In the genomic region with DNA sequence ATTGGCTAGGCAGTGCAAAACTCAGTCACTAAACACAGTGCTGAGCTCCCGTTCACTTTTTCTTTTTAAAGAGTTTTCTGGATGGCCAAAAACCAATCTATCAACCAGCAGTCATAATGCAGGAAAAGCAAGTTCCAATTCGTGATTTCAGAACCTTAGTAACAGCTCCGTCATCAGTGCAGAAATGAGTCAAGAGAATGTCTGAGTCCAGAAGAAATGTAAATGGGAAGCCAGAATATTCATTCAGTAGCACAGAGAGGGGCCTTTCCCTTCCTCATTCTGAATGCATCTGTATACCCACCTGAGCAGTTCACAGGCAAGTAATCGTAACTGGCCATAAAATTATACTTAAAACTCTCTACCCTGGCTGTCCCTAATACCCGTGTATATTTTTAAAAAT, we compare ENCODE assay signal across 19 cellular contexts. TPM values are rescaled to one million over a fixed set of nuclear protein-coding genes. Genes with fewer than 3 reads are reported as not detected.
DNase-seq lines count a peak whose midpoint lies in the region; ATAC-seq and TF ChIP-seq lines count a peak whose summit lies in the region.
"Had no signal": no experiment of that assay in that cellular context is flagged by ENCODE, and none has a peak within 500 bp of the region (broad histone marks: within the 10 kb centered on the region; RNA-seq: fewer than 3 reads in every experiment).

No MANE protein-coding gene starts in this region.

- POLR2A ChIA-PET in activated CD8-positive, alpha-beta T cell treated with anti-CD3 and anti-CD28 coated beads for 36 hours (lab: Charles Lee) = interaction anchor here (0.8 to 1.2 kb wide), 2 partner anchors 14 to 19 kb away, joined by 3 read pairs; no protein-coding TSS in a partner anchor
- POLR2A ChIA-PET in activated CD8-positive, alpha-beta T cell treated with anti-CD3 and anti-CD28 coated beads, Interleukin-2, amount 10 ng/mL, durations not matched to agents 7 days and 5 days (lab: Charles Lee) = no interaction called here

- in situ Hi-C loops in ACHN (cut with HindIII; ENCODE audit: low pct_ligation_motif_present, low pct_unique_long_range_greater_than_20kb, low sequenced_read_pairs) = no loop called here

- ATAC-seq in activated CD8-positive, alpha-beta T cell treated with anti-CD3 and anti-CD28 coated beads for 36 hours = peak; percentile 39
- ATAC-seq in activated CD8-positive, alpha-beta T cell treated with anti-CD3 and anti-CD28 coated beads, Interleukin-2, amount 10 ng/mL, durations not matched to agents 7 days and 5 days = no peak
- ATAC-seq in GM21360 (IDR thresholded peaks at IDR 0.05; ENCODE audit: unreplicated experiment) (peak; percentile 77), HG03045 (IDR thresholded peaks at IDR 0.05; ENCODE audit: unreplicated experiment) (peak; percentile 78), esophagus mucosa (peak; percentile 34), GM21381 (IDR thresholded peaks at IDR 0.05; ENCODE audit: unreplicated experiment) (no peak)
- ATAC-seq: A549, K562 had no signal

- no peaks in the 10 kb centered on the region for H3K27me3 Mint-ChIP-seq in activated CD8-positive, alpha-beta T cell treated with anti-CD3 and anti-CD28 coated beads for 36 hours
- no peaks in the 10 kb centered on the region for H3K27me3 Mint-ChIP-seq in activated CD8-positive, alpha-beta T cell treated with anti-CD3 and anti-CD28 coated beads, Interleukin-2, amount 10 ng/mL, durations not matched to agents 7 days and 5 days (ENCODE audit: low read depth)
- H3K27me3 Mint-ChIP-seq: CD4-positive, alpha-beta memory T cell had no signal

- H3K36me3 Mint-ChIP-seq in activated CD8-positive, alpha-beta T cell treated with anti-CD3 and anti-CD28 coated beads for 36 hours (ENCODE audit: low read depth) = peaks cover 11% of the 10 kb centered on the region
- peaks cover 14% of the 10 kb centered on the region for H3K36me3 Mint-ChIP-seq in activated CD8-positive, alpha-beta T cell treated with anti-CD3 and anti-CD28 coated beads, Interleukin-2, amount 10 ng/mL, durations not matched to agents 7 days and 5 days (ENCODE audit: low read depth)

- no peak overlapping the region for H3K27ac Mint-ChIP-seq in activated CD8-positive, alpha-beta T cell treated with anti-CD3 and anti-CD28 coated beads for 36 hours
- no peak overlapping the region for H3K27ac Mint-ChIP-seq in activated CD8-positive, alpha-beta T cell treated with anti-CD3 and anti-CD28 coated beads, Interleukin-2, amount 10 ng/mL, durations not matched to agents 7 days and 5 days
- H3K27ac Mint-ChIP-seq: activated T-helper 2 cell treated with anti-CD3 and anti-CD28 coated beads, Interferon-gamma antibody, Interleukin-2, Interleukin-4, amounts not matched to agents 10 μg/mL and 5 μg/mL and 100 μg/mL, durations not matched to agents 14 hours and 24 hours and 36 hours had no signal

- no peak for DNase-seq in activated CD8-positive, alpha-beta T cell treated with anti-CD3 and anti-CD28 coated beads for 36 hours
- no peak for DNase-seq in activated CD8-positive, alpha-beta T cell treated with anti-CD3 and anti-CD28 coated beads, Interleukin-2, amount 10 ng/mL, durations not matched to agents 7 days and 5 days
- no peak for DNase-seq in hippocampal formation (lab: John Stamatoyannopoulos, UW)
- DNase-seq in ACHN = no peak
- DNase-seq: activated CD4-positive, alpha-beta T cell treated with anti-CD3 and anti-CD28 coated beads for 1 hour; CD4-positive, alpha-beta memory T cell; effector CD8-positive, alpha-beta T cell; foreskin melanocyte; GM23248; immature natural killer cell; NCI-H1436; ovary had no signal

- intact Hi-C loops in activated CD8-positive, alpha-beta T cell treated with anti-CD3 and anti-CD28 coated beads for 36 hours (cut with micrococcal nuclease) = no loop called here

- H3K4me3 Mint-ChIP-seq in activated CD8-positive, alpha-beta T cell treated with anti-CD3 and anti-CD28 coated beads for 36 hours = no peak overlapping the region
- no peak overlapping the region for H3K4me3 Mint-ChIP-seq in activated CD8-positive, alpha-beta T cell treated with anti-CD3 and anti-CD28 coated beads, Interleukin-2, amount 10 ng/mL, durations not matched to agents 7 days and 5 days
- H3K4me3 Mint-ChIP-seq: CD4-positive, alpha-beta memory T cell; immature natural killer cell had no signal

- H3K9me3 Mint-ChIP-seq in activated CD8-positive, alpha-beta T cell treated with anti-CD3 and anti-CD28 coated beads for 36 hours = no peaks in the 10 kb centered on the region
- H3K9me3 Mint-ChIP-seq in activated CD8-positive, alpha-beta T cell treated with anti-CD3 and anti-CD28 coated beads, Interleukin-2, amount 10 ng/mL, durations not matched to agents 7 days and 5 days (ENCODE audit: insufficient read depth) = no peaks in the 10 kb centered on the region
- H3K9me3 Mint-ChIP-seq: activated T-helper 2 cell treated with anti-CD3 and anti-CD28 coated beads, Interferon-gamma antibody, Interleukin-2, Interleukin-4, amounts not matched to agents 10 μg/mL and 5 μg/mL and 100 μg/mL, durations not matched to agents 14 hours and 24 hours and 36 hours; CD4-positive, alpha-beta memory T cell; immature natural killer cell had no signal

- TF ChIP-seq CTCF in activated CD8-positive, alpha-beta T cell treated with anti-CD3 and anti-CD28 coated beads for 36 hours (IDR thresholded peaks at IDR 0.05) = no peak

- peaks cover 3% of the 10 kb centered on the region for H3K4me1 Mint-ChIP-seq in activated CD8-positive, alpha-beta T cell treated with anti-CD3 and anti-CD28 coated beads for 36 hours (ENCODE audit: low read depth)
- H3K4me1 Mint-ChIP-seq in activated CD8-positive, alpha-beta T cell treated with anti-CD3 and anti-CD28 coated beads, Interleukin-2, amount 10 ng/mL, durations not matched to agents 7 days and 5 days (ENCODE audit: low read depth) = no peaks in the 10 kb centered on the region

- CTCF ChIA-PET in activated CD8-positive, alpha-beta T cell treated with anti-CD3 and anti-CD28 coated beads for 36 hours (lab: Charles Lee) = interaction anchor here (1.6 to 2.0 kb wide), 3 partner anchors 14 to 85 kb away, joined by 4 to 5 read pairs (median 5); no protein-coding TSS in a partner anchor
- CTCF ChIA-PET in activated CD8-positive, alpha-beta T cell treated with anti-CD3 and anti-CD28 coated beads, Interleukin-2, amount 10 ng/mL, durations not matched to agents 7 days and 5 days (lab: Charles Lee) = no interaction called here

RNA-seq across cellular contexts. Expression of gene HUS1B, which starts 20.4 kb away (rescaled TPM):
- total RNA-seq in activated CD8-positive, alpha-beta T cell treated with anti-CD3 and anti-CD28 coated beads for 36 hours = 1 to 10 TPM in 1 of 2 experiments, under 1 TPM in 1; 0.40 to 1.0 TPM
- 1 to 10 TPM; 1.6 to 1.8 TPM for total RNA-seq in activated CD8-positive, alpha-beta T cell treated with anti-CD3 and anti-CD28 coated beads, Interleukin-2, amount 10 ng/mL, durations not matched to agents 7 days and 5 days
- 0.40 TPM for total RNA-seq in esophagus mucosa

RNA-seq across cellular contexts. Expression of gene EXOC2, which starts 56.5 kb away (rescaled TPM):
- 10 to 100 TPM; 29.9 to 30.2 TPM for total RNA-seq in activated CD8-positive, alpha-beta T cell treated with anti-CD3 and anti-CD28 coated beads for 36 hours
- total RNA-seq in activated CD8-positive, alpha-beta T cell treated with anti-CD3 and anti-CD28 coated beads, Interleukin-2, amount 10 ng/mL, durations not matched to agents 7 days and 5 days = 10 to 100 TPM; 34.5 to 34.9 TPM
- 17.1 TPM for total RNA-seq in esophagus mucosa

Comparison
In these comparisons a context has a peak if more than half of its experiments do, and no peak if none do; other contexts are left out.
1. ATAC-seq: peak in activated CD8-positive, alpha-beta T cell treated with anti-CD3 and anti-CD28 coated beads for 36 hours (single experiment), GM21360 (single experiment), HG03045 (single experiment) and esophagus mucosa (single experiment); none in activated CD8-positive, alpha-beta T cell treated with anti-CD3 and anti-CD28 coated beads, Interleukin-2, amount 10 ng/mL, durations not matched to agents 7 days and 5 days (single experiment) and GM21381 (single experiment).